ENCODE assay signal across 6 cellular contexts in the genomic region with DNA sequence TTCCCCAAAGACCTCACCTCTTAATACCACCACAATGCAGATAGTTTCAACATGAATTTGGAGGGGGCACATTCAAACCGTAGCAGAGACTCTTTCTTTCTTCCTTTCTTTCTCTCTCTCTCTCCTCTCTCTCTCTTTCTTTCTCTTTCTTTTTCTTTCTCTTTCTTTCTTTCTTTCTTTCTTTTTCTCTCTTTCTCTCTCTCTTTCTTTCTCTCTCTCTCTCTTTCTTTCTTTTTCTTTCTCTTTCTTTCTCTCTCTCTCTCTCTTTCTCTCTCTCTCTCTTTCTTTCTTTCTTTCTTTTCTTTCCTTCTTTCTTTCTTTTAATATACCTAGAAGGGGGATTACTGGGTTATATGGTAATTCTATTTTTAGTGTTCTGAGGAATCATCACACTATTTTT. TPM values are rescaled to one million over a fixed set of nuclear protein-coding genes. Genes with fewer than 3 reads are reported as not detected.
"Had no signal": no experiment of that assay in that cellular context is flagged by ENCODE, and none has a peak within 500 bp of the region (broad histone marks: within the 10 kb centered on the region; RNA-seq: fewer than 3 reads in every experiment).

No MANE protein-coding gene starts in this region.

RNA-seq across cellular contexts. Expression of a gene that starts 11.2 kb away (rescaled TPM):
- total RNA-seq: epithelial cell of proximal tubule, mesothelial cell of epicardium, myocyte, osteoblast had no signal
- polyA plus RNA-seq: keratinocyte, neural cell had no signal
